In genomic region chr14:99530407-99530806, GRCh38 we compare ENCODE assay signal across 3 cellular contexts.
TF ChIP-seq lines count a peak whose summit lies in the region.

No MANE protein-coding gene starts in this region.

TF ChIP-seq in GM23338, 12 proteins besides CTCF, POLR2A, EP300 and RAD21 (continues in another document):
- TF ChIP-seq ZNF462 (CRISPR knock-in tag; IDR thresholded peaks at IDR 0.05): no peak
- TF ChIP-seq ETS1 (IDR thresholded peaks at IDR 0.05): no peak

TF ChIP-seq in WTC11, 78 proteins besides CTCF, POLR2A, EP300 and RAD21 (continues in another document):
- TF ChIP-seq ATF2 (CRISPR knock-in tag; IDR thresholded peaks at IDR 0.05; ENCODE audit: borderline replicate concordance, low read depth) (no peak), ESRRA (CRISPR knock-in tag; IDR thresholded peaks at IDR 0.05; ENCODE audit: borderline replicate concordance) (no peak), TEAD1 (CRISPR knock-in tag; IDR thresholded peaks at IDR 0.05) (no peak), ZBTB21 (CRISPR knock-in tag; IDR thresholded peaks at IDR 0.05; ENCODE audit: borderline replicate concordance) (no peak), ZNF317 (CRISPR knock-in tag; IDR thresholded peaks at IDR 0.05; ENCODE audit: borderline replicate concordance, low read depth) (no peak), NFATC4 (CRISPR knock-in tag; IDR thresholded peaks at IDR 0.05) (no peak), AR (CRISPR knock-in tag; IDR thresholded peaks at IDR 0.05) (no peak), CBFB (CRISPR knock-in tag; IDR thresholded peaks at IDR 0.05; ENCODE audit: low read depth) (no peak), ZBTB43 (CRISPR knock-in tag; IDR thresholded peaks at IDR 0.05) (no peak), E2F1 (CRISPR knock-in tag; IDR thresholded peaks at IDR 0.05) (no peak), IRF1 (CRISPR knock-in tag; IDR thresholded peaks at IDR 0.05) (no peak), ZNF425 (CRISPR knock-in tag; conservative IDR thresholded peaks at IDR 0.05) (no peak)

TF ChIP-seq in HepG2, 621 proteins besides CTCF, POLR2A, EP300 and RAD21:
- TF ChIP-seq ZNF687 (CRISPR knock-in tag; IDR thresholded peaks at IDR 0.05): peak; percentile 18; the same call in 1 of the 2 replicates
- TF ChIP-seq ZFP37 (CRISPR knock-in tag; IDR thresholded peaks at IDR 0.05; ENCODE audit: borderline replicate concordance): no peak
- TF ChIP-seq ZNF44 (CRISPR knock-in tag; IDR thresholded peaks at IDR 0.05): no peak
- no peak for TF ChIP-seq GFI1 (CRISPR knock-in tag; IDR thresholded peaks at IDR 0.05; ENCODE audit: borderline replicate concordance)
- TF ChIP-seq TFDP2 (CRISPR knock-in tag; IDR thresholded peaks at IDR 0.05): no peak
